In the genomic region with DNA sequence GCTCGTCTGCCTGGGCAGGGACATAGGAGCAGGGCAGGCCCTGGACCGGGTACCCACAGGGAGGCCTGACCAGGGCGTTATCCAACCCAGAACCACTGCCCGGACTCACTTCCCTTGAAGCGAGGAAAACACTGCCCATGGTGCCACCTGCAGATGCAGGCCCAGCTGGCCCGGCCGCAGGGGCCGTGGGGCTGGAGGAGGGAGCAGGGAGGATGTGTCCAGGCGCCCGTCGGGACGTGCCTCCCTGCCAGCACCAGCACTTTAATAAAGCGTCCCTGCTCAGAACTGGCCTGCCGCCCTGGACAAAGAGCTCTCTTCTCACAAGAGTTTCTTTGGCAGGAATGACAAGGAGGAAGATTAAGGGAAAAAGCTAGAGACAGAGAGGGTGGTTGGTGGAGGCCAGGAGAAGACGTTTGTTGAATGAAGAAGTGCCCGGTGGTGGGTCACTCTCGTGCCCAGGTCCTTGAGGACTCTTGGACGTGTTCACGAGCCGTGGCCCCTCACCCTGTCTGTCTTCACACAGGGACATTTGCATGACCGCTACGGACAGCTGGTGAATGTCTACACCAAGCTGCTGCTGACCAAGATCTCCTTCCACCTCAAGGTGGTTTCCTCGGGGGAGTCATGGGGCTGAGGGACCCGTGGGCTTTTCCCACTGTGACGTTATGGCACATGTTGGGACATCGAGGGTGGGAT, we compare ENCODE assay signal across 19 cellular contexts. TPM values are rescaled to one million over a fixed set of nuclear protein-coding genes. Genes with fewer than 3 reads are reported as not detected.
DNase-seq lines count a peak whose midpoint lies in the region; ATAC-seq lines count a peak whose summit lies in the region.
"Had no signal": no experiment of that assay in that cellular context is flagged by ENCODE, and none has a peak within 500 bp of the region (broad histone marks: within the 10 kb centered on the region; RNA-seq: fewer than 3 reads in every experiment).

No MANE protein-coding gene starts in this region.

- intact Hi-C loops in Right ventricle myocardium inferior (cut with DNase I), result no loop called here
- intact Hi-C loops in cardiac septum (cut with DNase I), result no loop called here
- intact Hi-C loops in left ventricle myocardium superior (cut with micrococcal nuclease), result no loop called here

- ATAC-seq in Right ventricle myocardium inferior (peak; percentile 78), left ventricle myocardium superior (peak; percentile 90), GM21825 (IDR thresholded peaks at IDR 0.05; ENCODE audit: unreplicated experiment) (no peak)
- ATAC-seq in stimulated activated naive CD8-positive, alpha-beta T cell treated with anti-CD3 and anti-CD28 coated beads, Interleukin-15, Interleukin-2, amounts not matched to agents 100 U/mL and 50 U/mL, for 24 hours, result no peak
- ATAC-seq: A549; activated CD8-positive, alpha-beta T cell treated with anti-CD3 and anti-CD28 coated beads for 36 hours; activated T-cell treated with anti-CD3 and anti-CD28 coated beads, Interleukin-2, amount 50 U/mL, for 72 hours; mucosa of descending colon had no signal

- DNase-seq in Right ventricle myocardium inferior (ENCODE audit: missing footprints) (peak; percentile 77), cardiac septum (ENCODE audit: low spot score) (no peak), left ventricle myocardium superior (peak; percentile 83), pons (ENCODE audit: low spot score) (peak; percentile 81), middle frontal gyrus (ENCODE audit: extremely low spot score, low spot score) (no peak), GF-D8 (lab: John Stamatoyannopoulos, UW) (no peak)
- DNase-seq in stimulated activated naive CD8-positive, alpha-beta T cell treated with anti-CD3 and anti-CD28 coated beads, Interleukin-15, Interleukin-2, amounts not matched to agents 100 U/mL and 50 U/mL, for 24 hours, result no peak
- DNase-seq: activated CD8-positive, alpha-beta T cell treated with anti-CD3 and anti-CD28 coated beads for 36 hours; activated T-cell treated with anti-CD3 and anti-CD28 coated beads, Interleukin-2, amount 50 U/mL, for 72 hours; DMS 273 treated with DMSO at 0.1 percent for 48 hours; NCI-H1417; NCI-H2171 treated with DMSO at 0.1 percent for 48 hours; NCI-H774; OCI-M1; sigmoid colon; T-helper 2 cell had no signal

RNA-seq across cellular contexts. Expression of a gene that starts 14.2 kb away (rescaled TPM):
- 17.6 TPM for total RNA-seq in Right ventricle myocardium inferior
- 16.6 TPM for total RNA-seq in cardiac septum
- total RNA-seq in left ventricle myocardium superior, result 27.4 TPM

RNA-seq across cellular contexts. Expression of a gene that starts 46.4 kb away (rescaled TPM):
- total RNA-seq in Right ventricle myocardium inferior, result 25.4 TPM
- 16.8 TPM for total RNA-seq in cardiac septum
- 29.5 TPM for total RNA-seq in left ventricle myocardium superior

Comparison
In these comparisons a context has a peak if more than half of its experiments do, and no peak if none do; other contexts are left out.
1. DNase-seq: peak in Right ventricle myocardium inferior (single experiment), left ventricle myocardium superior (single experiment) and pons (single experiment); none in cardiac septum (single experiment), stimulated activated naive CD8-positive, alpha-beta T cell treated with anti-CD3 and anti-CD28 coated beads, Interleukin-15, Interleukin-2, amounts not matched to agents 100 U/mL and 50 U/mL, for 24 hours (single experiment), middle frontal gyrus (single experiment) and GF-D8 (single experiment).
2. ATAC-seq: peak in Right ventricle myocardium inferior (single experiment) and left ventricle myocardium superior (single experiment); none in stimulated activated naive CD8-positive, alpha-beta T cell treated with anti-CD3 and anti-CD28 coated beads, Interleukin-15, Interleukin-2, amounts not matched to agents 100 U/mL and 50 U/mL, for 24 hours (single experiment) and GM21825 (single experiment).